Comparison of ENCODE assay signal across 34 cellular contexts in genomic region chr17:33716937-33717336, GRCh38.
"Had no signal": no experiment of that assay in that cellular context is flagged by ENCODE, and none has a peak within 500 bp of the region (broad histone marks: within the 10 kb centered on the region; RNA-seq: fewer than 3 reads in every experiment).

No MANE protein-coding gene starts in this region.

- H3K9ac ChIP-seq: KMS-11 had no signal

- H3K9me3 ChIP-seq: MG63 had no signal

- H3K4me2 ChIP-seq: KMS-11 had no signal

- H3K4me3 ChIP-seq: MG63 had no signal

- H3K36me3 ChIP-seq: MG63 had no signal

- H3K27ac ChIP-seq: KMS-11 had no signal

- DNase-seq: Karpas-422, Kasumi-1, MG63, MM.1S, MV-4-11, NCI-H1048, NCI-H1092, NCI-H1092 treated with DMSO at 0.1 percent for 48 hours, NCI-H1105, NCI-H1105 treated with DMSO at 0.1 percent for 48 hours, NCI-H1417, NCI-H1417 treated with DMSO at 0.1 percent for 48 hours, NCI-H1436, NCI-H1436 treated with DMSO at 0.1 percent for 48 hours, NCI-H146, NCI-H1694, NCI-H1694 treated with DMSO at 0.1 percent for 48 hours, NCI-H187, NCI-H187 treated with DMSO at 0.1 percent for 48 hours, NCI-H1930, NCI-H2029, NCI-H2029 treated with DMSO at 0.1 percent for 48 hours, NCI-H2081, NCI-H2081 treated with DMSO at 0.1 percent for 48 hours, NCI-H2107, NCI-H2171, NCI-H2171 treated with DMSO at 0.1 percent for 48 hours, NCI-H2227 treated with DMSO at 0.1 percent for 48 hours, NCI-H226, NCI-H345, NCI-H446, NCI-H446 treated with DMSO at 0.1 percent for 48 hours, NCI-H510A had no signal
